Comparison of ENCODE assay signal across 20 cellular contexts in the genomic region with DNA sequence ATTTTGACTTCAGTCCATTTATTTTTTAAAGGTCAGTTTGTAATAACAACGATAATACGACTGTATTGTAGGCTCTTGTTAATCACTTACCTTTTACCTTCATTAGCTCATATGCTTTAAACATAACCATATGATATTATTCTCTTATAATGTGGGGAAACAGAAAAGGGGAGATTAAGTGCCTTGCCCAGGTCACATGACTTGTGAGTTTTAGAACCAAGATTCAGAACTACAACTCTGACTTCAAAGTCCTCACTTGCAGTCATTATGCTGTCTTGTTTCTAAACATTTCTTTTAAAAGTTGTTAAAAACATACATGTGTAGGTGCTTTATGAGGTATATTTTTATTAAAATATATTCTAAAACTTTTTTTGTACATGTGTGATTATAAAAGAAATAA.
"Had no signal": no experiment of that assay in that cellular context is flagged by ENCODE, and none has a peak within 500 bp of the region (broad histone marks: within the 10 kb centered on the region; RNA-seq: fewer than 3 reads in every experiment).

No MANE protein-coding gene starts in this region.

- H3K27me3 Mint-ChIP-seq: dendritic cell treated with granulocyte-macrophage colony-stimulating factor and Interleukin-4, amounts not matched to agents 40 ng/mL and 50 ng/mL, for 4 days; effector memory CD8-positive, alpha-beta T cell had no signal

- H3K4me1 ChIP-seq: colonic mucosa, esophagus muscularis mucosa, foreskin keratinocyte, gastroesophageal sphincter, left lung, lower lobe of right lung had no signal

- ATAC-seq: effector memory CD8-positive, alpha-beta T cell; foreskin keratinocyte; gastroesophageal sphincter; heart left ventricle; left cardiac atrium; left lung; left ventricle myocardium superior; lower lobe of right lung; mucosa of descending colon had no signal

- DNase-seq: colonic mucosa; cortex of kidney; effector CD8-positive, alpha-beta T cell; effector memory CD8-positive, alpha-beta T cell; endodermal cell; foreskin keratinocyte; heart left ventricle; hippocampal formation; left cardiac atrium; left lung; left ventricle myocardium superior; lower lobe of right lung; mesenchymal stem cell; mucosa of descending colon had no signal

- FAIRE-seq: frontal cortex, keratinocyte had no signal

- H3K27me3 ChIP-seq: colonic mucosa, esophagus muscularis mucosa, foreskin keratinocyte, gastroesophageal sphincter, heart left ventricle, left lung had no signal

- H3K4me1 Mint-ChIP-seq: endodermal cell, mesothelial cell of epicardium had no signal

- H3K4me3 Mint-ChIP-seq: dendritic cell treated with granulocyte-macrophage colony-stimulating factor and Interleukin-4, amounts not matched to agents 40 ng/mL and 50 ng/mL, for 4 days; effector memory CD8-positive, alpha-beta T cell; endodermal cell; mesothelial cell of epicardium had no signal

- H3K27ac ChIP-seq: colonic mucosa, esophagus muscularis mucosa, foreskin keratinocyte, gastroesophageal sphincter, heart left ventricle, left lung, lower lobe of right lung had no signal

- H3K27ac Mint-ChIP-seq: dendritic cell treated with granulocyte-macrophage colony-stimulating factor and Interleukin-4, amounts not matched to agents 40 ng/mL and 50 ng/mL, for 4 days; effector memory CD8-positive, alpha-beta T cell; endodermal cell; mesothelial cell of epicardium had no signal

- H3K36me3 ChIP-seq: colonic mucosa had no signal

- H3K4me3 ChIP-seq: colonic mucosa, esophagus muscularis mucosa, gastroesophageal sphincter, heart left ventricle, left lung, lower lobe of right lung, mucosa of descending colon had no signal

- H3K9me3 ChIP-seq: colonic mucosa, esophagus muscularis mucosa, gastroesophageal sphincter, heart left ventricle, lower lobe of right lung, mucosa of descending colon had no signal
